In genomic region chr5:143680672-143681259, GRCh38 we compare ENCODE assay signal across 1 cellular context.
TF ChIP-seq lines count a peak whose summit lies in the region.

No MANE protein-coding gene starts in this region.

TF ChIP-seq in HepG2, 621 proteins besides CTCF, POLR2A, EP300 and RAD21 (continued from another document and continues in another):
- TF ChIP-seq SOX13 (IDR thresholded peaks at IDR 0.05) (no peak), SOX13 (CRISPR knock-in tag; conservative IDR thresholded peaks at IDR 0.05 in 1 of 2, IDR thresholded peaks at IDR 0.05 in 1 of 2) (peak in 1 of 2 experiments; percentile 85; a peak in 2 of 4 replicates), NFATC3 (CRISPR knock-in tag; IDR thresholded peaks at IDR 0.05) (no peak), STAT6 (CRISPR knock-in tag; IDR thresholded peaks at IDR 0.05; ENCODE audit: borderline replicate concordance) (no peak), BCL6 (CRISPR knock-in tag; IDR thresholded peaks at IDR 0.05) (peak; percentile 83), FOXP1 (IDR thresholded peaks at IDR 0.05) (no peak), FOXP1 (CRISPR knock-in tag; IDR thresholded peaks at IDR 0.05) (peak; percentile 83), STAG1 (CRISPR knock-in tag; IDR thresholded peaks at IDR 0.05) (0 out of 2 replicates have a peak, but pooled peaks have one; percentile 7), SIX4 (CRISPR knock-in tag; IDR thresholded peaks at IDR 0.05) (no peak), MAZ (IDR thresholded peaks at IDR 0.05; ENCODE audit: borderline replicate concordance, low read depth, low read length) (no peak), MAZ (CRISPR knock-in tag; IDR thresholded peaks at IDR 0.05; ENCODE audit: low read depth) (0 out of 2 replicates have a peak, but pooled peaks have one; percentile 9), TRAFD1 (CRISPR knock-in tag; IDR thresholded peaks at IDR 0.05; ENCODE audit: borderline replicate concordance) (no peak), HHEX (CRISPR knock-in tag; IDR thresholded peaks at IDR 0.05) (peak; percentile 91), KLF16 (CRISPR knock-in tag; IDR thresholded peaks at IDR 0.05) (peak in 1 of 2 experiments; percentile 70; a peak in 1 of 4 replicates), NFIC (IDR thresholded peaks at IDR 0.05; ENCODE audit: low read length) (peak; percentile 67; the same call in 1 of the 2 replicates), SAP130 (CRISPR knock-in tag; IDR thresholded peaks at IDR 0.05; ENCODE audit: low read depth) (0 out of 2 replicates have a peak, but pooled peaks have one; percentile 22), SRY (CRISPR knock-in tag; IDR thresholded peaks at IDR 0.05) (no peak), ZNF501 (CRISPR knock-in tag; IDR thresholded peaks at IDR 0.05) (no peak), TFAP4 (IDR thresholded peaks at IDR 0.05; ENCODE audit: borderline replicate concordance, low read depth) (0 out of 2 replicates have a peak, but pooled peaks have one; percentile 29), ZFP1 (CRISPR knock-in tag; IDR thresholded peaks at IDR 0.05) (no peak), ZNF503 (CRISPR knock-in tag; IDR thresholded peaks at IDR 0.05) (peak; percentile 79; the same call in 1 of the 2 replicates), GABPB1 (CRISPR knock-in tag; IDR thresholded peaks at IDR 0.05) (no peak), NR2F6 (IDR thresholded peaks at IDR 0.05) (peak; percentile 29; the same call in 1 of the 2 replicates), NR2F6 (CRISPR knock-in tag; IDR thresholded peaks at IDR 0.05) (no peak), ISL2 (CRISPR knock-in tag; IDR thresholded peaks at IDR 0.05) (0 out of 2 replicates have a peak, but pooled peaks have one; percentile 55), ZNF24 (IDR thresholded peaks at IDR 0.05) (0 out of 2 replicates have a peak, but pooled peaks have one; percentile 14), ARID3A (IDR thresholded peaks at IDR 0.05; ENCODE audit: low read depth, low read length) (peak; percentile 89), ZNF362 (CRISPR knock-in tag; IDR thresholded peaks at IDR 0.05; ENCODE audit: borderline replicate concordance) (no peak), RELA (CRISPR knock-in tag; IDR thresholded peaks at IDR 0.05) (no peak), CEBPB (IDR thresholded peaks at IDR 0.05; ENCODE audit: borderline replicate concordance, low read depth, low read length) (peak; percentile 12; the same call in 1 of the 2 replicates), FOXA3 (CRISPR knock-in tag; IDR thresholded peaks at IDR 0.05) (peak; percentile 97), ZMYM3 (CRISPR knock-in tag; IDR thresholded peaks at IDR 0.05) (no peak), ARID2 (CRISPR knock-in tag; IDR thresholded peaks at IDR 0.05; ENCODE audit: borderline replicate concordance) (no peak), NCOA2 (CRISPR knock-in tag; IDR thresholded peaks at IDR 0.05) (peak; percentile 59), HMG20A (CRISPR knock-in tag; IDR thresholded peaks at IDR 0.05; ENCODE audit: borderline replicate concordance) (peak; percentile 87), CEBPZ (IDR thresholded peaks at IDR 0.05; ENCODE audit: low read length) (no peak), FOXJ3 (CRISPR knock-in tag; IDR thresholded peaks at IDR 0.05; ENCODE audit: borderline replicate concordance) (peak; percentile 79; the same call in 1 of the 2 replicates), ELF3 (CRISPR knock-in tag; IDR thresholded peaks at IDR 0.05) (peak; percentile 20; the same call in 1 of the 2 replicates), MIXL1 (CRISPR knock-in tag; IDR thresholded peaks at IDR 0.05) (peak; percentile 50; the same call in 1 of the 2 replicates), PAWR (CRISPR knock-in tag; IDR thresholded peaks at IDR 0.05; ENCODE audit: borderline replicate concordance) (no peak), NRL (CRISPR knock-in tag; IDR thresholded peaks at IDR 0.05; ENCODE audit: borderline replicate concordance) (no peak), ATF7 (IDR thresholded peaks at IDR 0.05) (no peak), ATF7 (CRISPR knock-in tag; IDR thresholded peaks at IDR 0.05) (no peak), RXRB (CRISPR knock-in tag; IDR thresholded peaks at IDR 0.05; ENCODE audit: borderline replicate concordance) (peak; percentile 59), MIER3 (CRISPR knock-in tag; IDR thresholded peaks at IDR 0.05; ENCODE audit: borderline replicate concordance) (0 out of 2 replicates have a peak, but pooled peaks have one; percentile 18), CSRNP2 (CRISPR knock-in tag; conservative IDR thresholded peaks at IDR 0.05; ENCODE audit: low read depth) (no peak), MBNL3 (CRISPR knock-in tag; conservative IDR thresholded peaks at IDR 0.05) (no peak), MED1 (CRISPR knock-in tag; IDR thresholded peaks at IDR 0.05) (no peak), HNF4A (CRISPR knock-in tag; IDR thresholded peaks at IDR 0.05) (peak; percentile 80), ISX (CRISPR knock-in tag; conservative IDR thresholded peaks at IDR 0.05) (no peak), ZEB1 (IDR thresholded peaks at IDR 0.05; ENCODE audit: insufficient replicate concordance, low read depth) (no peak), HNF4G (IDR thresholded peaks at IDR 0.05; ENCODE audit: borderline replicate concordance, low read depth, low read length) (peak; percentile 74; the same call in 1 of the 2 replicates), HNF4G (CRISPR knock-in tag; IDR thresholded peaks at IDR 0.05; ENCODE audit: borderline replicate concordance, low read depth) (0 out of 2 replicates have a peak, but pooled peaks have one; percentile 36), ZNF572 (CRISPR knock-in tag; IDR thresholded peaks at IDR 0.05) (no peak)
